Comparison of ENCODE assay signal across 1 cellular context in genomic region chr3:83230841-83231240, GRCh38.
TF ChIP-seq lines count a peak whose summit lies in the region.

No MANE protein-coding gene starts in this region.

TF ChIP-seq in WTC11, 78 proteins besides CTCF, POLR2A, EP300 and RAD21 (continued from another document):
- TF ChIP-seq ZBTB43 (CRISPR knock-in tag; IDR thresholded peaks at IDR 0.05), result no peak
- no peak for TF ChIP-seq NR2C2 (CRISPR knock-in tag; IDR thresholded peaks at IDR 0.05)
- TF ChIP-seq EMX1 (CRISPR knock-in tag; IDR thresholded peaks at IDR 0.05), result no peak
- no peak for TF ChIP-seq TEAD4 (CRISPR knock-in tag; IDR thresholded peaks at IDR 0.05)
- TF ChIP-seq NFYB (CRISPR knock-in tag; conservative IDR thresholded peaks at IDR 0.05; ENCODE audit: low read depth), result no peak
TF ChIP-seq in WTC11: peak in this region for 0.
